ENCODE assay signal across 14 cellular contexts in genomic region chr10:34716958-34717357, GRCh38.
DNase-seq lines count a peak whose midpoint lies in the region; ATAC-seq, FAIRE-seq and TF ChIP-seq lines count a peak whose summit lies in the region.
"Had no signal": no experiment of that assay in that cellular context is flagged by ENCODE, and none has a peak within 500 bp of the region (broad histone marks: within the 10 kb centered on the region; RNA-seq: fewer than 3 reads in every experiment).

No MANE protein-coding gene starts in this region.

- H3K36me3 ChIP-seq in kidney (ENCODE audit: control insufficient read depth in 1 of 2, insufficient read depth in 2 of 2, low read length in 2 of 2) = no peaks in the 10 kb centered on the region
- H3K36me3 ChIP-seq: cardiac muscle cell had no signal

- TF ChIP-seq POLR2A in NB4 (IDR thresholded peaks at IDR 0.05; ENCODE audit: extremely low read depth, insufficient read length) = no peak

- intact Hi-C loops in kidney (cut with DNase I) = no loop called here

- ATAC-seq in GM18861 (IDR thresholded peaks at IDR 0.05; ENCODE audit: unreplicated experiment) = peak; percentile 83
- peak; percentile 85 for ATAC-seq in HG02938 (IDR thresholded peaks at IDR 0.05; ENCODE audit: unreplicated experiment)
- no peak for ATAC-seq in activated CD8-positive, alpha-beta T cell treated with anti-CD3 and anti-CD28 coated beads, Interleukin-2, amount 10 ng/mL, durations not matched to agents 7 days and 5 days
- ATAC-seq in stimulated activated effector memory CD8-positive, alpha-beta T cell treated with anti-CD3 and anti-CD28 coated beads, Interleukin-12 subunit alpha, Interleukin-12 subunit beta, amount 100 ng/mL, for 72 hours = no peak
- ATAC-seq: activated T-helper 17 cell treated with anti-CD3 and anti-CD28 coated beads, Interleukin-2, amount 50 U/mL, for 72 hours had no signal

- POLR2A ChIA-PET in activated CD8-positive, alpha-beta T cell treated with anti-CD3 and anti-CD28 coated beads, Interleukin-2, amount 10 ng/mL, durations not matched to agents 7 days and 5 days (lab: Charles Lee) = no interaction called here

- H3K4me3 ChIP-seq in NB4 (ENCODE audit: low read depth, low read length) = no peak overlapping the region
- H3K4me3 ChIP-seq in kidney (ENCODE audit: low read length in 2 of 2) = peak overlapping the region in 1 of 2 donors; percentile 10
- H3K4me3 ChIP-seq: cardiac muscle cell had no signal

- TF ChIP-seq CTCF in NB4 (IDR thresholded peaks at IDR 0.05; ENCODE audit: low read depth, low read length) (no peak), kidney (IDR thresholded peaks at IDR 0.05; ENCODE audit: borderline replicate concordance, extremely low read depth, insufficient read depth) (no peak)

- no peaks in the 10 kb centered on the region for H3K36me3 Mint-ChIP-seq in activated CD8-positive, alpha-beta T cell treated with anti-CD3 and anti-CD28 coated beads, Interleukin-2, amount 10 ng/mL, durations not matched to agents 7 days and 5 days (ENCODE audit: low read depth)
- H3K36me3 Mint-ChIP-seq in stimulated activated effector memory CD8-positive, alpha-beta T cell treated with anti-CD3 and anti-CD28 coated beads, Interleukin-12 subunit alpha, Interleukin-12 subunit beta, amount 100 ng/mL, for 72 hours = no peaks in the 10 kb centered on the region

- H3K27ac Mint-ChIP-seq in activated CD8-positive, alpha-beta T cell treated with anti-CD3 and anti-CD28 coated beads, Interleukin-2, amount 10 ng/mL, durations not matched to agents 7 days and 5 days = no peak overlapping the region
- H3K27ac Mint-ChIP-seq in stimulated activated effector memory CD8-positive, alpha-beta T cell treated with anti-CD3 and anti-CD28 coated beads, Interleukin-12 subunit alpha, Interleukin-12 subunit beta, amount 100 ng/mL, for 72 hours = no peak overlapping the region
- H3K27ac Mint-ChIP-seq: activated T-helper 17 cell treated with anti-CD3 and anti-CD28 coated beads, Interleukin-2, amount 50 U/mL, for 72 hours had no signal

- peaks cover 22 to 36% of the 10 kb centered on the region in 2 donors for H3K4me1 ChIP-seq in kidney (ENCODE audit: control insufficient read depth in 1 of 2, insufficient read depth in 1 of 2, low read depth in 1 of 2, low read length in 2 of 2)

- H3K27me3 Mint-ChIP-seq in activated CD8-positive, alpha-beta T cell treated with anti-CD3 and anti-CD28 coated beads, Interleukin-2, amount 10 ng/mL, durations not matched to agents 7 days and 5 days (ENCODE audit: low read depth) = no peaks in the 10 kb centered on the region

- no peaks in the 10 kb centered on the region for H3K9me3 Mint-ChIP-seq in activated CD8-positive, alpha-beta T cell treated with anti-CD3 and anti-CD28 coated beads, Interleukin-2, amount 10 ng/mL, durations not matched to agents 7 days and 5 days (ENCODE audit: insufficient read depth)
- no peaks in the 10 kb centered on the region for H3K9me3 Mint-ChIP-seq in stimulated activated effector memory CD8-positive, alpha-beta T cell treated with anti-CD3 and anti-CD28 coated beads, Interleukin-12 subunit alpha, Interleukin-12 subunit beta, amount 100 ng/mL, for 72 hours
- H3K9me3 Mint-ChIP-seq: activated T-helper 17 cell treated with anti-CD3 and anti-CD28 coated beads, Interleukin-2, amount 50 U/mL, for 72 hours; nephron progenitor cell had no signal

- no peak overlapping the region for H3K4me3 Mint-ChIP-seq in activated CD8-positive, alpha-beta T cell treated with anti-CD3 and anti-CD28 coated beads, Interleukin-2, amount 10 ng/mL, durations not matched to agents 7 days and 5 days
- no peak overlapping the region for H3K4me3 Mint-ChIP-seq in stimulated activated effector memory CD8-positive, alpha-beta T cell treated with anti-CD3 and anti-CD28 coated beads, Interleukin-12 subunit alpha, Interleukin-12 subunit beta, amount 100 ng/mL, for 72 hours
- H3K4me3 Mint-ChIP-seq: activated T-helper 17 cell treated with anti-CD3 and anti-CD28 coated beads, Interleukin-2, amount 50 U/mL, for 72 hours; nephron progenitor cell had no signal

- H3K9me3 ChIP-seq in kidney (ENCODE audit: control insufficient read depth in 1 of 2, low read length in 2 of 2) = no peaks in the 10 kb centered on the region

- CTCF ChIA-PET in activated CD8-positive, alpha-beta T cell treated with anti-CD3 and anti-CD28 coated beads, Interleukin-2, amount 10 ng/mL, durations not matched to agents 7 days and 5 days (lab: Charles Lee) = no interaction called here

- in situ Hi-C loops in ACHN (cut with HindIII; ENCODE audit: low pct_ligation_motif_present, low pct_unique_long_range_greater_than_20kb, low sequenced_read_pairs) = no loop called here

- DNase-seq in NB4 (ENCODE audit: low read depth) = peak; percentile 91
- DNase-seq in kidney = no peak
- no peak for DNase-seq in stimulated activated CD4-positive, alpha-beta T cell treated with anti-CD3 and anti-CD28 coated beads, Interleukin-2, amount 100 ng/mL, for 48 hours
- DNase-seq in ACHN = no peak
- no peak for DNase-seq in activated CD8-positive, alpha-beta T cell treated with anti-CD3 and anti-CD28 coated beads, Interleukin-2, amount 10 ng/mL, durations not matched to agents 7 days and 5 days
- DNase-seq in stimulated activated effector memory CD8-positive, alpha-beta T cell treated with anti-CD3 and anti-CD28 coated beads, Interleukin-12 subunit alpha, Interleukin-12 subunit beta, amount 100 ng/mL, for 72 hours (ENCODE audit: low spot score in 2 of 2) = no peak
- DNase-seq: COR-L47; nephron progenitor cell; NK-92 treated with Interleukin-12 subunit alpha and Interleukin-12 subunit beta, amount 100 ng/mL, for 24 hours had no signal

- no peak for FAIRE-seq in kidney (lab: Jason Lieb, UNC)
- FAIRE-seq: TTC549 had no signal

- no peak overlapping the region for H3K9ac ChIP-seq in kidney (ENCODE audit: low read length in 2 of 2)

- H3K4me1 Mint-ChIP-seq in activated CD8-positive, alpha-beta T cell treated with anti-CD3 and anti-CD28 coated beads, Interleukin-2, amount 10 ng/mL, durations not matched to agents 7 days and 5 days (ENCODE audit: low read depth) = peaks cover 6% of the 10 kb centered on the region
- H3K4me1 Mint-ChIP-seq in stimulated activated effector memory CD8-positive, alpha-beta T cell treated with anti-CD3 and anti-CD28 coated beads, Interleukin-12 subunit alpha, Interleukin-12 subunit beta, amount 100 ng/mL, for 72 hours = no peaks in the 10 kb centered on the region
- H3K4me1 Mint-ChIP-seq: activated T-helper 17 cell treated with anti-CD3 and anti-CD28 coated beads, Interleukin-2, amount 50 U/mL, for 72 hours had no signal

- H3K27ac ChIP-seq in kidney (ENCODE audit: low read depth in 2 of 2, low read length in 2 of 2) = peak overlapping the region; percentile 33 to 55
- H3K27ac ChIP-seq: cardiac muscle cell had no signal

Comparison
In these comparisons a context has a peak if more than half of its experiments do, and no peak if none do; other contexts are left out.
1. ATAC-seq: peak in GM18861 (single experiment) and HG02938 (single experiment); none in activated CD8-positive, alpha-beta T cell treated with anti-CD3 and anti-CD28 coated beads, Interleukin-2, amount 10 ng/mL, durations not matched to agents 7 days and 5 days (single experiment) and stimulated activated effector memory CD8-positive, alpha-beta T cell treated with anti-CD3 and anti-CD28 coated beads, Interleukin-12 subunit alpha, Interleukin-12 subunit beta, amount 100 ng/mL, for 72 hours (single experiment).